Comparison of ENCODE assay signal across 8 cellular contexts in genomic region chr18:3998698-3999333, GRCh38.
DNase-seq lines count a peak whose midpoint lies in the region; ATAC-seq, FAIRE-seq and TF ChIP-seq lines count a peak whose summit lies in the region.

No MANE protein-coding gene starts in this region.

- DNase-seq in cardiac muscle cell (ENCODE audit: low read depth in 1 of 2, low spot score in 1 of 2) = peak; percentile 36 to 72
- DNase-seq in left ventricle myocardium superior = no peak
- DNase-seq in NCI-H1092 treated with DMSO at 0.1 percent for 48 hours (lab: John Stamatoyannopoulos, UW) = peak; percentile 2
- DNase-seq in K562 (ENCODE audit: extremely low read depth in 1 of 4, low spot score in 3 of 4) = peak; percentile 20 to 60 (median 26)
- peak; percentile 14 for DNase-seq in HepG2 (ENCODE audit: low spot score)
- DNase-seq in activated effector memory CD4-positive, alpha-beta T cell treated with anti-CD3 and anti-CD28 coated beads, Interleukin-2, amount 50 U/mL, for 16 hours = no peak

- in situ Hi-C loops in K562 (cut with MboI) = loop anchor here (25.0 kb wide), 1 partner anchor 1062 kb away; no protein-coding TSS in a partner anchor
- in situ Hi-C loops in HepG2 (cut with HindIII; ENCODE audit: extremely low pct_ligation_motif_present, low pct_unique_long_range_greater_than_20kb) = loop anchor here (5.0 kb wide), 1 partner anchor 717 kb away; no protein-coding TSS in a partner anchor

- H3K79me2 ChIP-seq in K562 (ENCODE audit: control insufficient read depth, insufficient read depth, low read length) (no peaks in the 10 kb centered on the region), HepG2 (ENCODE audit: insufficient read depth, low read length) (no peaks in the 10 kb centered on the region)

- FAIRE-seq in K562 (lab: Jason Lieb, UNC) (peak; percentile 77), HepG2 (lab: Jason Lieb, UNC) (peak; percentile 18)

- TF ChIP-seq POLR2A in K562 (conservative IDR thresholded peaks at IDR 0.05) (no peak), HepG2 (IDR thresholded peaks at IDR 0.05; ENCODE audit: insufficient read depth in 1 of 2, low read depth in 2 of 2, low read length in 2 of 2) (no peak)

- BruUV-seq in K562 (replicated peaks; lab: Mats Ljungman, UMichigan) (no TSS peak), HepG2 (replicated peaks; lab: Mats Ljungman, UMichigan) (no TSS peak)

- H3K9ac ChIP-seq in K562 (ENCODE audit: insufficient read depth in 1 of 2, low read depth in 2 of 2, low read length in 2 of 2) (no peak overlapping the region), HepG2 (ENCODE audit: insufficient read depth, low read depth, low read length) (no peak overlapping the region)

- TF ChIP-seq EP300 in K562 (IDR thresholded peaks at IDR 0.05; ENCODE audit: low read length) (no peak), HepG2 (IDR thresholded peaks at IDR 0.05; ENCODE audit: low read depth in 2 of 2, low read length in 2 of 2) (no peak), HepG2 (CRISPR knock-in tag; IDR thresholded peaks at IDR 0.05; ENCODE audit: borderline replicate concordance) (no peak)

- H2AFZ ChIP-seq in K562 (ENCODE audit: low read depth, low read length) (no peak overlapping the region), HepG2 (ENCODE audit: low read length) (no peak overlapping the region)

- H3K9me1 ChIP-seq in K562 (ENCODE audit: control insufficient read depth, insufficient read depth, low read length) = no peaks in the 10 kb centered on the region

- 1% methylated on average over 4 of the region's 4 CpGs for WGBS in K562 (ENCODE audit: insufficient coverage, low coverage, missing lambda C conversion rate)
- WGBS in HepG2 (ENCODE audit: low lambda C conversion rate) = 7% methylated on average over 4 of the region's 4 CpGs

- ATAC-seq in left ventricle myocardium superior (no peak), K562 (peak; percentile 78), HepG2 (no peak), HG02623 (IDR thresholded peaks at IDR 0.05; ENCODE audit: unreplicated experiment) (no peak), GM21737 (IDR thresholded peaks at IDR 0.05; ENCODE audit: unreplicated experiment) (no peak)

- TF ChIP-seq RAD21 in K562 (CRISPR knock-in tag; conservative IDR thresholded peaks at IDR 0.05 in 1 of 2, IDR thresholded peaks at IDR 0.05 in 1 of 2) = peak; percentile 70 to 78
- TF ChIP-seq RAD21 in HepG2 (CRISPR knock-in tag; IDR thresholded peaks at IDR 0.05) = no peak

- TF ChIP-seq CTCF in cardiac muscle cell (IDR thresholded peaks at IDR 0.05; ENCODE audit: low read depth, low read length) = peak; percentile 78
- TF ChIP-seq CTCF in K562 (IDR thresholded peaks at IDR 0.05 in 2 of 3, conservative IDR thresholded peaks at IDR 0.05 in 1 of 3; ENCODE audit: insufficient read depth in 2 of 3, low read depth in 1 of 3, low read length in 3 of 3) = peak; percentile 66 to 81 (median 74); a peak in 5 of 6 replicates
- peak; percentile 47 for TF ChIP-seq CTCF in HepG2 (CRISPR knock-in tag; IDR thresholded peaks at IDR 0.05)

- H3K4me2 ChIP-seq in K562 (ENCODE audit: insufficient read depth, low read length) (no peak overlapping the region), HepG2 (ENCODE audit: low read depth, low read length) (no peak overlapping the region)

- intact Hi-C loops in left ventricle myocardium superior (cut with micrococcal nuclease) (loop anchor here (5.0 to 10.0 kb wide), 2 partner anchors 227 to 724 kb away; no protein-coding TSS in a partner anchor), K562 (cut with micrococcal nuclease) (loop anchor here (1.0 to 5.0 kb wide), 4 partner anchors 132 to 717 kb away; no protein-coding TSS in a partner anchor), HepG2 (cut with micrococcal nuclease; ENCODE audit: unreplicated experiment) (loop anchor here (1.0 kb wide), 3 partner anchors 39 to 718 kb away; no protein-coding TSS in a partner anchor)

- H3K27me3 ChIP-seq in cardiac muscle cell (no peaks in the 10 kb centered on the region), K562 (ENCODE audit: control insufficient read depth in 2 of 2, insufficient read depth in 2 of 2, low read length in 2 of 2) (peaks cover 0 to 5% of the 10 kb centered on the region in 2 experiments; a peak in 1 of 5 replicates), HepG2 (ENCODE audit: control insufficient read depth in 1 of 2, insufficient read depth in 2 of 2, low read length in 2 of 2) (peaks cover 0 to 12% of the 10 kb centered on the region in 2 experiments; a peak in 3 of 5 replicates)

- no peak overlapping the region for H3K4me3 ChIP-seq in cardiac muscle cell
- no peak overlapping the region for H3K4me3 ChIP-seq in K562
- H3K4me3 ChIP-seq in HepG2 (replicated peaks in 1 of 3; ENCODE audit: insufficient read depth in 1 of 3, low read depth in 2 of 3, low read length in 3 of 3) = no peak overlapping the region

- POLR2A ChIA-PET in K562 (lab: Yijun Ruan, JAX) (no interaction called here), HepG2 (lab: Yijun Ruan, JAX) (no interaction called here)

- H3K27ac ChIP-seq in cardiac muscle cell (no peak overlapping the region), K562 (ENCODE audit: extremely low read depth, low read depth, low read length) (no peak overlapping the region), HepG2 (ENCODE audit: extremely low read length, insufficient read depth, low read length) (no peak overlapping the region)

- CTCF ChIA-PET in K562 (lab: Yijun Ruan, JAX; ENCODE audit: low intra/inter-chr PET ratio) (interaction anchor here (0.6 to 2.0 kb wide), 6 partner anchors 13 to 1096 kb away, joined by 3 to 10 read pairs (median 4); no protein-coding TSS in a partner anchor), HepG2 (lab: Yijun Ruan, JAX; ENCODE audit: low intra/inter-chr PET ratio, low total read pairs) (interaction anchor here (0.7 to 2.1 kb wide), 3 partner anchors 227 to 718 kb away, joined by 3 to 12 read pairs (median 9); no protein-coding TSS in a partner anchor)

- H3K36me3 ChIP-seq in cardiac muscle cell (no peaks in the 10 kb centered on the region), K562 (ENCODE audit: control insufficient read depth, insufficient read depth, low read length) (no peaks in the 10 kb centered on the region), HepG2 (replicated peaks in 1 of 2; ENCODE audit: control insufficient read depth in 1 of 2, insufficient read depth in 2 of 2, low read length in 2 of 2) (no peaks in the 10 kb centered on the region)

- H3K4me1 ChIP-seq in cardiac muscle cell (ENCODE audit: low read depth) (peaks cover 16% of the 10 kb centered on the region), K562 (replicated peaks in 1 of 2; ENCODE audit: control insufficient read depth in 2 of 2, insufficient read depth in 2 of 2, low read length in 2 of 2) (no peaks in the 10 kb centered on the region), HepG2 (ENCODE audit: insufficient read depth, low read length) (no peaks in the 10 kb centered on the region)

- H4K20me1 ChIP-seq in K562 (replicated peaks; ENCODE audit: control insufficient read depth, insufficient read depth, low read length) (no peaks in the 10 kb centered on the region), HepG2 (ENCODE audit: insufficient read depth, low read length) (no peaks in the 10 kb centered on the region)

- no peaks in the 10 kb centered on the region for H3K9me3 ChIP-seq in cardiac muscle cell (ENCODE audit: low read depth)
- H3K9me3 ChIP-seq in K562 (replicated peaks; ENCODE audit: control insufficient read depth, insufficient read depth, low read depth, low read length) = no peaks in the 10 kb centered on the region
- H3K9me3 ChIP-seq in HepG2 (ENCODE audit: low read length) = no peaks in the 10 kb centered on the region

TF ChIP-seq in K562, 482 proteins besides CTCF, POLR2A, EP300 and RAD21 (continues in another document):
- TF ChIP-seq SMC3 (conservative IDR thresholded peaks at IDR 0.05; ENCODE audit: insufficient read depth, low read depth, low read length) (peak; percentile 60), CTCFL (IDR thresholded peaks at IDR 0.05; ENCODE audit: borderline replicate concordance, insufficient read depth, low read depth, low read length, poor library complexity, severe bottlenecking) (peak; percentile 47), POLR2H (tag; IDR thresholded peaks at IDR 0.05; ENCODE audit: low read depth) (0 out of 2 replicates have a peak, but pooled peaks have one; percentile 19), RHOXF2B (CRISPR knock-in tag; conservative IDR thresholded peaks at IDR 0.05) (no peak)

TF ChIP-seq in HepG2, 621 proteins besides CTCF, POLR2A, EP300 and RAD21 (continues in another document):
- TF ChIP-seq STAG1 (CRISPR knock-in tag; IDR thresholded peaks at IDR 0.05) = peak; percentile 65
- TF ChIP-seq MIXL1 (CRISPR knock-in tag; IDR thresholded peaks at IDR 0.05) = no peak
- peak; percentile 42 for TF ChIP-seq SMC3 (IDR thresholded peaks at IDR 0.05; ENCODE audit: low read length)
- TF ChIP-seq SAP130 (CRISPR knock-in tag; IDR thresholded peaks at IDR 0.05; ENCODE audit: low read depth) = no peak

Comparison
In these comparisons a context has a peak if more than half of its experiments do, and no peak if none do; other contexts are left out.
1. DNase-seq: peak in cardiac muscle cell (2 of 2), NCI-H1092 treated with DMSO at 0.1 percent for 48 hours (single experiment), K562 (4 of 4) and HepG2 (single experiment); none in left ventricle myocardium superior (single experiment) and activated effector memory CD4-positive, alpha-beta T cell treated with anti-CD3 and anti-CD28 coated beads, Interleukin-2, amount 50 U/mL, for 16 hours (single experiment).
2. Peak in every context shown above with its lines, with median percentiles within 50 percentile points of each other: CTCF ChIP-seq.